11 cellular contexts compared by ENCODE assay signal in the genomic region with DNA sequence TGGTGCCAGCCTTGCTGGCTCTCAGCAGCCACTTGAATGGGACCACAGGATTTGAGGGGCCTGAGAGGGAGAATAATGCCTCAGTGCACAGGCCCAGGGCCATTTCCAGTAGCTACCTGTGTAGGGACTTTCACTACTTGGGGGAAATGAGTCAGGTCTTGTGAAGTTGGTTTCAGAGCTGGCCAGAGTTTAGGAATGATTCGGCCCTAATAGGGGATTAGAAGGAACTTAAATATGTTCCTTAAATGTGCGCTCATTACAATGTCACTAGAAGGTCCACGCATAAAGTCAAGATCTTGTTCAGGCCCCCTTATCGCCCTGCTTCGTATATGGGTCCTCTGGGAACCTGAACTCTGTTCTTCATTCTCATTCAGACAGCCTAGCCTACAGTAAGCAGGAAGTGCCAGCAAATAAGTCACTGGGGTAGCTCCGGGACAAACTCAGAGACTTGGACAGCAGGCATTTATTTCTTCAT. TPM values are rescaled to one million over a fixed set of nuclear protein-coding genes. Genes with fewer than 3 reads are reported as not detected.
DNase-seq lines count a peak whose midpoint lies in the region; ATAC-seq and TF ChIP-seq lines count a peak whose summit lies in the region.
"Had no signal": no experiment of that assay in that cellular context is flagged by ENCODE, and none has a peak within 500 bp of the region (broad histone marks: within the 10 kb centered on the region; RNA-seq: fewer than 3 reads in every experiment).

No MANE protein-coding gene starts in this region.

- peak; percentile 44 for DNase-seq in activated CD8-positive, alpha-beta memory T cell treated with anti-CD3 and anti-CD28 coated beads, Interleukin-2, amount 10 ng/mL, durations not matched to agents 7 days and 5 days
- DNase-seq in activated CD8-positive, alpha-beta memory T cell treated with anti-CD3 and anti-CD28 coated beads, Interleukin-2, amount 50 U/mL, for 4 hours: no peak
- DNase-seq in activated naive CD4-positive, alpha-beta T cell treated with anti-CD3 and anti-CD28 coated beads, Interleukin-2, amount 10 ng/mL, durations not matched to agents 7 days and 5 days: no peak
- DNase-seq in stimulated activated naive B cell treated with anti-CD40 and anti-IgM and Interleukin-4, amounts not matched to agents 10 μg/mL and 1 μg/mL and 100 μg/mL, for 72 hours: peak; percentile 59
- DNase-seq in osteocyte (ENCODE audit: extremely low spot score, unreplicated experiment): no peak
- DNase-seq: activated naive CD8-positive, alpha-beta T cell treated with anti-CD3 and anti-CD28 coated beads, Interleukin-2, amount 10 ng/mL, durations not matched to agents 7 days and 5 days; OCI-M1 had no signal

- H3K27me3 Mint-ChIP-seq in activated CD8-positive, alpha-beta memory T cell treated with anti-CD3 and anti-CD28 coated beads, Interleukin-2, amount 10 ng/mL, durations not matched to agents 7 days and 5 days: peaks cover 37% of the 10 kb centered on the region
- H3K27me3 Mint-ChIP-seq in activated naive CD4-positive, alpha-beta T cell treated with anti-CD3 and anti-CD28 coated beads, Interleukin-2, amount 10 ng/mL, durations not matched to agents 7 days and 5 days: peaks cover 19% of the 10 kb centered on the region
- H3K27me3 Mint-ChIP-seq in stimulated activated naive B cell treated with anti-CD40 and anti-IgM and Interleukin-4, amounts not matched to agents 10 μg/mL and 1 μg/mL and 100 μg/mL, for 72 hours: no peaks in the 10 kb centered on the region
- H3K27me3 Mint-ChIP-seq in osteocyte (ENCODE audit: unreplicated experiment): peaks cover 7% of the 10 kb centered on the region

- peaks cover 33% of the 10 kb centered on the region for H3K4me1 Mint-ChIP-seq in activated CD8-positive, alpha-beta memory T cell treated with anti-CD3 and anti-CD28 coated beads, Interleukin-2, amount 10 ng/mL, durations not matched to agents 7 days and 5 days
- peaks cover 35% of the 10 kb centered on the region for H3K4me1 Mint-ChIP-seq in activated naive CD4-positive, alpha-beta T cell treated with anti-CD3 and anti-CD28 coated beads, Interleukin-2, amount 10 ng/mL, durations not matched to agents 7 days and 5 days
- peaks cover 50 to 65% of the 10 kb centered on the region in 2 donors for H3K4me1 Mint-ChIP-seq in stimulated activated naive B cell treated with anti-CD40 and anti-IgM and Interleukin-4, amounts not matched to agents 10 μg/mL and 1 μg/mL and 100 μg/mL, for 72 hours
- H3K4me1 Mint-ChIP-seq in osteocyte (ENCODE audit: unreplicated experiment): no peaks in the 10 kb centered on the region

- ATAC-seq in activated CD8-positive, alpha-beta memory T cell treated with anti-CD3 and anti-CD28 coated beads, Interleukin-2, amount 10 ng/mL, durations not matched to agents 7 days and 5 days: peak; percentile 33
- ATAC-seq in HG02973 (IDR thresholded peaks at IDR 0.05; ENCODE audit: unreplicated experiment) (peak; percentile 68), HG02571 (IDR thresholded peaks at IDR 0.05; ENCODE audit: unreplicated experiment) (no peak), GM21526 (IDR thresholded peaks at IDR 0.05; ENCODE audit: low FRiP score, unreplicated experiment) (no peak)
- peak; percentile 68 to 70 for ATAC-seq in stimulated activated naive B cell treated with anti-CD40 and anti-IgM and Interleukin-4, amounts not matched to agents 10 μg/mL and 1 μg/mL and 100 μg/mL, for 72 hours (replicated peaks)
- ATAC-seq: gastroesophageal sphincter had no signal

- no peaks in the 10 kb centered on the region for H3K9me3 Mint-ChIP-seq in activated CD8-positive, alpha-beta memory T cell treated with anti-CD3 and anti-CD28 coated beads, Interleukin-2, amount 10 ng/mL, durations not matched to agents 7 days and 5 days (ENCODE audit: low read depth)
- no peaks in the 10 kb centered on the region for H3K9me3 Mint-ChIP-seq in activated naive CD4-positive, alpha-beta T cell treated with anti-CD3 and anti-CD28 coated beads, Interleukin-2, amount 10 ng/mL, durations not matched to agents 7 days and 5 days
- H3K9me3 Mint-ChIP-seq in stimulated activated naive B cell treated with anti-CD40 and anti-IgM and Interleukin-4, amounts not matched to agents 10 μg/mL and 1 μg/mL and 100 μg/mL, for 72 hours: peaks cover 0 to 3% of the 10 kb centered on the region in 2 donors
- H3K9me3 Mint-ChIP-seq in osteocyte (ENCODE audit: unreplicated experiment): no peaks in the 10 kb centered on the region
- H3K9me3 Mint-ChIP-seq: activated naive CD8-positive, alpha-beta T cell treated with anti-CD3 and anti-CD28 coated beads, Interleukin-2, amount 10 ng/mL, durations not matched to agents 7 days and 5 days had no signal

- H3K36me3 Mint-ChIP-seq in activated CD8-positive, alpha-beta memory T cell treated with anti-CD3 and anti-CD28 coated beads, Interleukin-2, amount 10 ng/mL, durations not matched to agents 7 days and 5 days: no peaks in the 10 kb centered on the region
- no peaks in the 10 kb centered on the region for H3K36me3 Mint-ChIP-seq in activated naive CD4-positive, alpha-beta T cell treated with anti-CD3 and anti-CD28 coated beads, Interleukin-2, amount 10 ng/mL, durations not matched to agents 7 days and 5 days
- peaks cover 0 to 2% of the 10 kb centered on the region in 2 donors for H3K36me3 Mint-ChIP-seq in stimulated activated naive B cell treated with anti-CD40 and anti-IgM and Interleukin-4, amounts not matched to agents 10 μg/mL and 1 μg/mL and 100 μg/mL, for 72 hours
- no peaks in the 10 kb centered on the region for H3K36me3 Mint-ChIP-seq in osteocyte (ENCODE audit: unreplicated experiment)
- H3K36me3 Mint-ChIP-seq: activated naive CD8-positive, alpha-beta T cell treated with anti-CD3 and anti-CD28 coated beads, Interleukin-2, amount 10 ng/mL, durations not matched to agents 7 days and 5 days had no signal

- no peak overlapping the region for H3K27ac Mint-ChIP-seq in activated CD8-positive, alpha-beta memory T cell treated with anti-CD3 and anti-CD28 coated beads, Interleukin-2, amount 10 ng/mL, durations not matched to agents 7 days and 5 days
- H3K27ac Mint-ChIP-seq in activated naive CD4-positive, alpha-beta T cell treated with anti-CD3 and anti-CD28 coated beads, Interleukin-2, amount 10 ng/mL, durations not matched to agents 7 days and 5 days: peak overlapping the region; percentile 3
- peak overlapping the region; percentile 91 for H3K27ac Mint-ChIP-seq in stimulated activated naive B cell treated with anti-CD40 and anti-IgM and Interleukin-4, amounts not matched to agents 10 μg/mL and 1 μg/mL and 100 μg/mL, for 72 hours
- no peak overlapping the region for H3K27ac Mint-ChIP-seq in osteocyte (ENCODE audit: unreplicated experiment)
- H3K27ac Mint-ChIP-seq: activated naive CD8-positive, alpha-beta T cell treated with anti-CD3 and anti-CD28 coated beads, Interleukin-2, amount 10 ng/mL, durations not matched to agents 7 days and 5 days had no signal

- TF ChIP-seq CTCF in osteocyte (IDR thresholded peaks at IDR 0.05): no peak

- CTCF ChIA-PET in activated CD8-positive, alpha-beta memory T cell treated with anti-CD3 and anti-CD28 coated beads, Interleukin-2, amount 10 ng/mL, durations not matched to agents 7 days and 5 days (lab: Charles Lee): interaction anchor here (1.3 to 6.0 kb wide), 5 partner anchors 23 to 533 kb away, joined by 3 to 27 read pairs (median 14); partner anchors contain the start of genes MMACHC, PRDX1 and UROD
- CTCF ChIA-PET in activated naive CD4-positive, alpha-beta T cell treated with anti-CD3 and anti-CD28 coated beads, Interleukin-2, amount 10 ng/mL, durations not matched to agents 7 days and 5 days (lab: Charles Lee): interaction anchor here (1.5 to 3.0 kb wide), 4 partner anchors 9 to 25 kb away, joined by 4 to 9 read pairs (median 5); no protein-coding TSS in a partner anchor

- no peak overlapping the region for H3K4me3 Mint-ChIP-seq in activated CD8-positive, alpha-beta memory T cell treated with anti-CD3 and anti-CD28 coated beads, Interleukin-2, amount 10 ng/mL, durations not matched to agents 7 days and 5 days
- no peak overlapping the region for H3K4me3 Mint-ChIP-seq in activated naive CD4-positive, alpha-beta T cell treated with anti-CD3 and anti-CD28 coated beads, Interleukin-2, amount 10 ng/mL, durations not matched to agents 7 days and 5 days
- peak overlapping the region; percentile 48 to 76 for H3K4me3 Mint-ChIP-seq in stimulated activated naive B cell treated with anti-CD40 and anti-IgM and Interleukin-4, amounts not matched to agents 10 μg/mL and 1 μg/mL and 100 μg/mL, for 72 hours
- no peak overlapping the region for H3K4me3 Mint-ChIP-seq in osteocyte (ENCODE audit: unreplicated experiment)
- H3K4me3 Mint-ChIP-seq: activated naive CD8-positive, alpha-beta T cell treated with anti-CD3 and anti-CD28 coated beads, Interleukin-2, amount 10 ng/mL, durations not matched to agents 7 days and 5 days had no signal

RNA-seq across cellular contexts. Expression of gene AKR1A1, which starts 5.6 kb away (rescaled TPM):
- 100 to 1,000 TPM; 137 to 150 TPM for total RNA-seq in activated CD8-positive, alpha-beta memory T cell treated with anti-CD3 and anti-CD28 coated beads, Interleukin-2, amount 10 ng/mL, durations not matched to agents 7 days and 5 days
- 175 TPM in 2 replicates for total RNA-seq in osteocyte

RNA-seq across cellular contexts. Expression of gene PRDX1, which starts 23.4 kb away (rescaled TPM):
- 100 to 1,000 TPM; 225 to 412 TPM for total RNA-seq in activated CD8-positive, alpha-beta memory T cell treated with anti-CD3 and anti-CD28 coated beads, Interleukin-2, amount 10 ng/mL, durations not matched to agents 7 days and 5 days
- total RNA-seq in osteocyte: 291 and 292 TPM in 2 replicates

RNA-seq across cellular contexts. Expression of gene NASP, which starts 38.8 kb away (rescaled TPM):
- 100 to 1,000 TPM; 233 to 256 TPM for total RNA-seq in activated CD8-positive, alpha-beta memory T cell treated with anti-CD3 and anti-CD28 coated beads, Interleukin-2, amount 10 ng/mL, durations not matched to agents 7 days and 5 days
- total RNA-seq in osteocyte: 71.2 and 72.5 TPM in 2 replicates

RNA-seq across cellular contexts. Expression of gene MMACHC, which starts 45.0 kb away (rescaled TPM):
- total RNA-seq in activated CD8-positive, alpha-beta memory T cell treated with anti-CD3 and anti-CD28 coated beads, Interleukin-2, amount 10 ng/mL, durations not matched to agents 7 days and 5 days: 1 to 10 TPM; 7.3 to 8.4 TPM
- total RNA-seq in osteocyte: 6.7 and 6.9 TPM in 2 replicates

RNA-seq across cellular contexts. Expression of gene CCDC163, which starts 45.2 kb away (rescaled TPM):
- total RNA-seq in activated CD8-positive, alpha-beta memory T cell treated with anti-CD3 and anti-CD28 coated beads, Interleukin-2, amount 10 ng/mL, durations not matched to agents 7 days and 5 days: 1 to 10 TPM; 7.8 to 7.9 TPM
- total RNA-seq in osteocyte: 1.6 and 1.8 TPM in 2 replicates

Comparison
In these comparisons a context has a peak if more than half of its experiments do, and no peak if none do; other contexts are left out.
1. DNase-seq: peak in activated CD8-positive, alpha-beta memory T cell treated with anti-CD3 and anti-CD28 coated beads, Interleukin-2, amount 10 ng/mL, durations not matched to agents 7 days and 5 days (single experiment) and stimulated activated naive B cell treated with anti-CD40 and anti-IgM and Interleukin-4, amounts not matched to agents 10 μg/mL and 1 μg/mL and 100 μg/mL, for 72 hours (single experiment); none in activated CD8-positive, alpha-beta memory T cell treated with anti-CD3 and anti-CD28 coated beads, Interleukin-2, amount 50 U/mL, for 4 hours (single experiment), activated naive CD4-positive, alpha-beta T cell treated with anti-CD3 and anti-CD28 coated beads, Interleukin-2, amount 10 ng/mL, durations not matched to agents 7 days and 5 days (single experiment) and osteocyte (single experiment).
2. ATAC-seq: peak in activated CD8-positive, alpha-beta memory T cell treated with anti-CD3 and anti-CD28 coated beads, Interleukin-2, amount 10 ng/mL, durations not matched to agents 7 days and 5 days (single experiment), HG02973 (single experiment) and stimulated activated naive B cell treated with anti-CD40 and anti-IgM and Interleukin-4, amounts not matched to agents 10 μg/mL and 1 μg/mL and 100 μg/mL, for 72 hours (2 of 2); none in HG02571 (single experiment) and GM21526 (single experiment).
3. H3K27ac Mint-ChIP-seq: peak in activated naive CD4-positive, alpha-beta T cell treated with anti-CD3 and anti-CD28 coated beads, Interleukin-2, amount 10 ng/mL, durations not matched to agents 7 days and 5 days (single experiment) and stimulated activated naive B cell treated with anti-CD40 and anti-IgM and Interleukin-4, amounts not matched to agents 10 μg/mL and 1 μg/mL and 100 μg/mL, for 72 hours (single experiment); none in activated CD8-positive, alpha-beta memory T cell treated with anti-CD3 and anti-CD28 coated beads, Interleukin-2, amount 10 ng/mL, durations not matched to agents 7 days and 5 days (single experiment) and osteocyte (single experiment).
4. H3K4me3 Mint-ChIP-seq: peak in stimulated activated naive B cell treated with anti-CD40 and anti-IgM and Interleukin-4, amounts not matched to agents 10 μg/mL and 1 μg/mL and 100 μg/mL, for 72 hours (2 of 2); none in activated CD8-positive, alpha-beta memory T cell treated with anti-CD3 and anti-CD28 coated beads, Interleukin-2, amount 10 ng/mL, durations not matched to agents 7 days and 5 days (single experiment), activated naive CD4-positive, alpha-beta T cell treated with anti-CD3 and anti-CD28 coated beads, Interleukin-2, amount 10 ng/mL, durations not matched to agents 7 days and 5 days (single experiment) and osteocyte (single experiment).